Comparison of ENCODE assay signal across 8 cellular contexts in genomic region chr2:74502147-74502719, GRCh38. TPM values are rescaled to one million over a fixed set of nuclear protein-coding genes. Genes with fewer than 3 reads are reported as not detected.
DNase-seq lines count a peak whose midpoint lies in the region; ATAC-seq and TF ChIP-seq lines count a peak whose summit lies in the region.

No MANE protein-coding gene starts in this region.

- no peak for TF ChIP-seq CTCF in foreskin fibroblast (IDR thresholded peaks at IDR 0.05; ENCODE audit: low read depth, low read length)

- ATAC-seq in GM21576 (IDR thresholded peaks at IDR 0.05; ENCODE audit: unreplicated experiment) = no peak
- ATAC-seq in HG03196 (IDR thresholded peaks at IDR 0.05; ENCODE audit: unreplicated experiment) = no peak
- ATAC-seq in SK-N-SH treated with all-trans-retinoic acid at 6 μM for 48 hours = no peak

- DNase-seq in ELF-1 (ENCODE audit: low read depth, low spot score) (peak; percentile 29), RPMI7951 (ENCODE audit: low read depth) (peak; percentile 27), foreskin fibroblast (no peak), posterior vena cava (ENCODE audit: low spot score) (peak; percentile 79), NCI-H2029 (lab: John Stamatoyannopoulos, UW) (no peak)

- intact Hi-C loops in posterior vena cava (cut with DNase I) = no loop called here

- H3K4me3 ChIP-seq in foreskin fibroblast (ENCODE audit: low read depth in 1 of 2, low read length in 2 of 2) = peak overlapping the region; percentile 52 to 70

TF ChIP-seq in SK-N-SH treated with all-trans-retinoic acid at 6 μM for 48 hours, 23 proteins besides CTCF, POLR2A, EP300 and RAD21:
- no peak for TF ChIP-seq ARNTL (CRISPR knock-in tag; IDR thresholded peaks at IDR 0.05; ENCODE audit: borderline replicate concordance, low read depth)
- TF ChIP-seq ZC3H10 (CRISPR knock-in tag; IDR thresholded peaks at IDR 0.05) = no peak
- TF ChIP-seq CSDC2 (CRISPR knock-in tag; IDR thresholded peaks at IDR 0.05) = no peak
- no peak for TF ChIP-seq ZNF70 (CRISPR knock-in tag; IDR thresholded peaks at IDR 0.05)
- no peak for TF ChIP-seq ESRRG (CRISPR knock-in tag; IDR thresholded peaks at IDR 0.05)
- no peak for TF ChIP-seq PPARA (CRISPR knock-in tag; IDR thresholded peaks at IDR 0.05; ENCODE audit: borderline replicate concordance)
- no peak for TF ChIP-seq SNAI2 (CRISPR knock-in tag; IDR thresholded peaks at IDR 0.05)
- no peak for TF ChIP-seq PATZ1 (CRISPR knock-in tag; IDR thresholded peaks at IDR 0.05; ENCODE audit: borderline replicate concordance)

RNA-seq across cellular contexts. Expression of gene LBX2, which starts 2.8 kb away (rescaled TPM):
- 6.7 and 10.6 TPM in 2 replicates for total RNA-seq in RPMI7951 (2014; rRNA removed; shearing (Covaris generic))
- total RNA-seq in posterior vena cava = 1 to 10 TPM in 1 of 2 donors, not detected in 1; 1.5 TPM

RNA-seq across cellular contexts. Expression of gene PCGF1, which starts 5.3 kb away (rescaled TPM):
- total RNA-seq in RPMI7951 (2014; rRNA removed; shearing (Covaris generic)) = 42.3 and 44.7 TPM in 2 replicates
- total RNA-seq in posterior vena cava = 10 to 100 TPM; 21.6 to 23.6 TPM

RNA-seq across cellular contexts. Expression of gene TLX2, which starts 12.0 kb away (rescaled TPM):
- total RNA-seq in RPMI7951 (2014; rRNA removed; shearing (Covaris generic)) = 4.2 and 5.5 TPM in 2 replicates
- total RNA-seq in posterior vena cava = not detected

RNA-seq across cellular contexts. Expression of gene TTC31, which starts 19.4 kb away (rescaled TPM):
- total RNA-seq in RPMI7951 (2014; rRNA removed; shearing (Covaris generic)) = 17.3 and 17.5 TPM in 2 replicates
- 10 to 100 TPM; 13.2 to 15.0 TPM for total RNA-seq in posterior vena cava

RNA-seq across cellular contexts. Expression of gene CCDC142, which starts 19.4 kb away (rescaled TPM):
- 12.3 and 14.3 TPM in 2 replicates for total RNA-seq in RPMI7951 (2014; rRNA removed; shearing (Covaris generic))
- 10 to 100 TPM in 1 of 2 donors, 1 to 10 TPM in 1; 9.9 to 11.2 TPM for total RNA-seq in posterior vena cava

Comparison
In these comparisons a context has a peak if more than half of its experiments do, and no peak if none do; other contexts are left out.
1. DNase-seq: peak in ELF-1 (single experiment), RPMI7951 (single experiment) and posterior vena cava (single experiment); none in foreskin fibroblast (0 of 2) and NCI-H2029 (single experiment).